ENCODE assay signal across 9 cellular contexts in the genomic region with DNA sequence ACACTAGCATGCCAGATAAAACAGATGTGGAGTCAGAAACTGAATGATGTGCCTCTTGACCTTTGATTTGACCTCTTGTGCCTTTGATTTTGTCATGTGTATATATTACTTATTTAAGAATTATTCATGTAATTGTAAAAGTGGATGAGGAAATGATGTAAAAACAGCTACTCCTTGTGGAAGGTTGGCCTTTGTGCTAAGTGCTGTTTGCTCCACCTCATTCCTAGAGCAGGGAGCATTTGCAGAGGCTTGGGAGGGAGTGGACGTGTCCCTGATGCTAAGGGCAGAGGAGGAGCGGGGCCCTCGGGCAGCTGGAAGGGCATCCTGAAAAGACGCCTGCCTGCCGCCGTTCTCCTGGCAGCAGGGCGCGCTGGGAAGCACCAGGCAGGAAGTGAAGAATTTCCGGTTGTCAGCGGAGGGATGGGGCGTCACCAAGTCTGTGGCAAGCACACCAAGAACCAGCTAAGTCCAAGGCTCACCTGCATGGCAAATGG.
DNase-seq lines count a peak whose midpoint lies in the region; ATAC-seq, FAIRE-seq and TF ChIP-seq lines count a peak whose summit lies in the region.
"Had no signal": no experiment of that assay in that cellular context is flagged by ENCODE, and none has a peak within 500 bp of the region (broad histone marks: within the 10 kb centered on the region; RNA-seq: fewer than 3 reads in every experiment).

No MANE protein-coding gene starts in this region.

- peaks cover 34% of the 10 kb centered on the region for H3K4me1 Mint-ChIP-seq in activated naive CD4-positive, alpha-beta T cell treated with anti-CD3 and anti-CD28 coated beads, Interleukin-2, amount 50 U/mL, for 24 hours

- peak overlapping the region in 1 of 2 donors; percentile 65 for H3K27ac ChIP-seq in left lung

- peak; percentile 68 for DNase-seq in activated CD8-positive, alpha-beta memory T cell treated with anti-CD3 and anti-CD28 coated beads for 24 hours
- no peak for DNase-seq in activated CD8-positive, alpha-beta memory T cell treated with anti-CD3 and anti-CD28 coated beads, Interleukin-2, amount 50 U/mL, for 48 hours
- DNase-seq in left lung (peak in 1 of 2 donors; percentile 65), urothelium cell line (ENCODE audit: low spot score) (peak; percentile 65), NCI-H2107 (lab: John Stamatoyannopoulos, UW) (no peak), NCI-H446 treated with DMSO at 0.1 percent for 48 hours (lab: John Stamatoyannopoulos, UW) (no peak), NK-92 (lab: John Stamatoyannopoulos, UW; ENCODE audit: unreplicated experiment) (no peak)

- TF ChIP-seq CTCF in left lung (IDR thresholded peaks at IDR 0.05), result no peak

- peak overlapping the region; percentile 94 for H3K27ac Mint-ChIP-seq in activated naive CD4-positive, alpha-beta T cell treated with anti-CD3 and anti-CD28 coated beads, Interleukin-2, amount 50 U/mL, for 24 hours
- H3K27ac Mint-ChIP-seq: dendritic cell treated with granulocyte-macrophage colony-stimulating factor and Interleukin-4, amounts not matched to agents 40 ng/mL and 50 ng/mL, for 4 days had no signal

- H3K9me3 ChIP-seq in left lung, result no peaks in the 10 kb centered on the region

- no peak for FAIRE-seq in urothelium cell line (lab: Jason Lieb, UNC)

- H3K4me3 ChIP-seq in left lung, result no peak overlapping the region

- H3K4me3 Mint-ChIP-seq in activated naive CD4-positive, alpha-beta T cell treated with anti-CD3 and anti-CD28 coated beads, Interleukin-2, amount 50 U/mL, for 24 hours, result peak overlapping the region; percentile 81
- H3K4me3 Mint-ChIP-seq: dendritic cell treated with granulocyte-macrophage colony-stimulating factor and Interleukin-4, amounts not matched to agents 40 ng/mL and 50 ng/mL, for 4 days had no signal

- ATAC-seq in left lung, result peak; percentile 50

- no peaks in the 10 kb centered on the region for H3K36me3 Mint-ChIP-seq in activated naive CD4-positive, alpha-beta T cell treated with anti-CD3 and anti-CD28 coated beads, Interleukin-2, amount 50 U/mL, for 24 hours

- intact Hi-C loops in left lung (cut with DNase I), result no loop called here

- H3K9me3 Mint-ChIP-seq in activated naive CD4-positive, alpha-beta T cell treated with anti-CD3 and anti-CD28 coated beads, Interleukin-2, amount 50 U/mL, for 24 hours, result no peaks in the 10 kb centered on the region
- H3K9me3 Mint-ChIP-seq: dendritic cell treated with granulocyte-macrophage colony-stimulating factor and Interleukin-4, amounts not matched to agents 40 ng/mL and 50 ng/mL, for 4 days had no signal

- no peaks in the 10 kb centered on the region for H3K27me3 ChIP-seq in left lung

- H3K4me1 ChIP-seq in left lung, result peaks cover 0 to 23% of the 10 kb centered on the region in 2 donors

- no peaks in the 10 kb centered on the region for H3K36me3 ChIP-seq in left lung

- H3K27me3 Mint-ChIP-seq in activated naive CD4-positive, alpha-beta T cell treated with anti-CD3 and anti-CD28 coated beads, Interleukin-2, amount 50 U/mL, for 24 hours, result no peaks in the 10 kb centered on the region

Comparison
In these comparisons a context has a peak if more than half of its experiments do, and no peak if none do; other contexts are left out.
1. DNase-seq: peak in activated CD8-positive, alpha-beta memory T cell treated with anti-CD3 and anti-CD28 coated beads for 24 hours (single experiment) and urothelium cell line (single experiment); none in activated CD8-positive, alpha-beta memory T cell treated with anti-CD3 and anti-CD28 coated beads, Interleukin-2, amount 50 U/mL, for 48 hours (single experiment), NCI-H2107 (single experiment), NCI-H446 treated with DMSO at 0.1 percent for 48 hours (single experiment) and NK-92 (single experiment).